In genomic region chr10:124654686-124655085, GRCh38 we compare ENCODE assay signal across 14 cellular contexts.
DNase-seq lines count a peak whose midpoint lies in the region; ATAC-seq, FAIRE-seq and TF ChIP-seq lines count a peak whose summit lies in the region.
"Had no signal": no experiment of that assay in that cellular context is flagged by ENCODE, and none has a peak within 500 bp of the region (broad histone marks: within the 10 kb centered on the region; RNA-seq: fewer than 3 reads in every experiment).

No MANE protein-coding gene starts in this region.

- no peak overlapping the region for H3K4me3 ChIP-seq in H1 (ENCODE audit: extremely low read depth in 1 of 4, insufficient read depth in 2 of 4, low read depth in 3 of 4, low read length in 4 of 4)
- H3K4me3 ChIP-seq in neutrophil (ENCODE audit: low read depth in 1 of 2, low read length in 1 of 2) = no peak overlapping the region
- H3K4me3 ChIP-seq in urinary bladder (ENCODE audit: low read depth, low read length) = no peak overlapping the region

- H3K14ac ChIP-seq in H1 (ENCODE audit: insufficient read length) = no peak overlapping the region

- H3K9me3 ChIP-seq in H1 (ENCODE audit: insufficient read depth in 2 of 2, low read depth in 1 of 2, low read length in 1 of 2) = no peaks in the 10 kb centered on the region
- no peaks in the 10 kb centered on the region for H3K9me3 ChIP-seq in neutrophil

- intact Hi-C loops in Right ventricle myocardium superior (cut with DNase I) = no loop called here
- intact Hi-C loops in cardiac septum (cut with DNase I) = no loop called here

- H3K4me2 ChIP-seq in H1 (ENCODE audit: insufficient read depth in 1 of 2, low read depth in 2 of 2, low read length in 2 of 2) = no peak overlapping the region

- H2BK120ac ChIP-seq in H1 (replicated peaks; ENCODE audit: low read depth, low read length) = no peak overlapping the region

- H3K27ac ChIP-seq in H1 (ENCODE audit: low read depth, low read length) = no peak overlapping the region
- peak overlapping the region; percentile 99 for H3K27ac ChIP-seq in neutrophil
- peak overlapping the region; percentile 11 for H3K27ac ChIP-seq in urinary bladder (ENCODE audit: low read depth)

- POLR2A ChIA-PET in H1 (lab: Charles Lee; ENCODE audit: partially characterized antibody) = interaction anchor here (2.0 kb wide), 1 partner anchor 9 kb away, joined by 5 read pairs; no protein-coding TSS in a partner anchor

- WGBS in H1 (ENCODE audit: extremely low coverage in 1 of 2, insufficient coverage in 1 of 2, insufficient read length in 1 of 2, insufficient replicate concordance in 2 of 2, low coverage in 1 of 2, low lambda C conversion rate in 2 of 2, missing lambda C conversion rate in 1 of 2), 2 experiments = 94% methylated on average over 7 of the region's 7 CpGs; no CpG with 5 or more reads in 1 of the 2 experiments
- 86% methylated on average over 7 of the region's 7 CpGs for WGBS in urinary bladder

- H3K9ac ChIP-seq in H1 (replicated peaks in 1 of 4; ENCODE audit: extremely low read depth in 1 of 4, low read depth in 3 of 4, low read length in 3 of 4) = no peak overlapping the region

- CTCF ChIA-PET in H1 (lab: Charles Lee; ENCODE audit: partially characterized antibody) = interaction anchor here (0.8 to 1.6 kb wide), 7 partner anchors 9 to 115 kb away, joined by 3 to 5 read pairs (median 4); no protein-coding TSS in a partner anchor

- peaks cover 0 to 9% of the 10 kb centered on the region in 2 experiments for H4K20me1 ChIP-seq in H1 (replicated peaks in 1 of 2; ENCODE audit: control insufficient read depth in 1 of 2, insufficient read depth in 2 of 2, low read length in 2 of 2)

- H2AFZ ChIP-seq in H1 (ENCODE audit: low read length) = no peak overlapping the region

- H3K4ac ChIP-seq in H1 (replicated peaks; ENCODE audit: insufficient read length, low read depth, low read length) = no peak overlapping the region

- TF ChIP-seq CTCF in H1 (IDR thresholded peaks at IDR 0.05; ENCODE audit: control extremely low read depth in 1 of 3, insufficient read depth in 1 of 3, low read depth in 1 of 3, low read length in 3 of 3) (no peak), neutrophil (IDR thresholded peaks at IDR 0.05) (no peak)

- peaks cover 4% of the 10 kb centered on the region for H3K79me1 ChIP-seq in H1 (ENCODE audit: low read depth, low read length)

- H3K79me2 ChIP-seq in H1 (ENCODE audit: control insufficient read depth in 1 of 2, insufficient read depth in 2 of 2, low read length in 2 of 2) = no peaks in the 10 kb centered on the region

- FAIRE-seq in H1 (lab: Jason Lieb, UNC) = no peak
- FAIRE-seq: GM12891 had no signal

- no peak overlapping the region for H3K18ac ChIP-seq in H1 (ENCODE audit: extremely low read depth, low read length)

- H2AK5ac ChIP-seq in H1 (ENCODE audit: low read depth, low read length) = no peak overlapping the region

- H2BK20ac ChIP-seq in H1 (ENCODE audit: low read length) = no peak overlapping the region

- no peak overlapping the region for H4K5ac ChIP-seq in H1 (ENCODE audit: insufficient read length, low read depth, low read length)

- H4K8ac ChIP-seq in H1 (ENCODE audit: extremely low read depth, insufficient read depth, low read length) = no peak overlapping the region

- H3K27me3 ChIP-seq in H1 (replicated peaks in 1 of 4; ENCODE audit: control insufficient read depth in 3 of 4, extremely low read depth in 1 of 4, insufficient read depth in 3 of 4, low read length in 3 of 4) = no peaks in the 10 kb centered on the region
- no peaks in the 10 kb centered on the region for H3K27me3 ChIP-seq in neutrophil

- 0 out of 2 replicates have a peak overlapping the region, but pooled peaks have one; percentile 5 for H2BK5ac ChIP-seq in H1 (ENCODE audit: low read depth, low read length)

- H3K56ac ChIP-seq in H1 (replicated peaks; ENCODE audit: insufficient read length, low read depth, low read length) = no peak overlapping the region

- no peak for TF ChIP-seq EP300 in H1 (IDR thresholded peaks at IDR 0.05; ENCODE audit: borderline replicate concordance in 1 of 2, low read depth in 2 of 2, low read length in 2 of 2)

- no peak for TF ChIP-seq POLR2A in H1 (IDR thresholded peaks at IDR 0.05; ENCODE audit: control extremely low read depth in 1 of 2, low read depth in 2 of 2, low read length in 2 of 2)

- H3K23ac ChIP-seq in H1 (ENCODE audit: insufficient read length) = no peak overlapping the region

- no peak overlapping the region for H4K91ac ChIP-seq in H1 (replicated peaks; ENCODE audit: insufficient read length, low read length)

- no peak overlapping the region for H2BK15ac ChIP-seq in H1 (ENCODE audit: low read length)

- DNase-seq in Right ventricle myocardium superior = peak; percentile 42
- no peak for DNase-seq in cardiac septum (ENCODE audit: low spot score)
- no peak for DNase-seq in H1 (ENCODE audit: low read depth in 1 of 2, low spot score in 2 of 2)
- DNase-seq in NCI-H82 treated with DMSO at 0.1 percent for 48 hours (lab: John Stamatoyannopoulos, UW; ENCODE audit: unreplicated experiment) = no peak
- no peak for DNase-seq in NOMO-1 treated with dmso at 0.1 percent for 144 hours (lab: John Stamatoyannopoulos, UW; ENCODE audit: unreplicated experiment)
- DNase-seq in AG08395 (ENCODE audit: low spot score) = no peak
- DNase-seq: activated CD4-positive, alpha-beta T cell treated with anti-CD3 and anti-CD28 coated beads, Interleukin-2, amount 10 ng/mL, durations not matched to agents 24 days and 14 days; activated gamma-delta T cell treated with Interleukin-2 at 50 U/mL for 16 hours; erythroblast; stimulated activated CD4-positive, alpha-beta T cell treated with anti-CD3 and anti-CD28 coated beads, Interleukin-2, amount 100 ng/mL, for 24 hours; T-helper 1 cell had no signal

- TF ChIP-seq RAD21 in H1 (IDR thresholded peaks at IDR 0.05 in 1 of 2, conservative IDR thresholded peaks at IDR 0.05 in 1 of 2; ENCODE audit: low read depth in 2 of 2, low read length in 2 of 2) = no peak

- no peak for ATAC-seq in Right ventricle myocardium superior (ENCODE audit: poor library complexity)

- no peaks in the 10 kb centered on the region for H3K23me2 ChIP-seq in H1 (ENCODE audit: low read depth, low read length)

- H3K36me3 ChIP-seq in H1 (ENCODE audit: control insufficient read depth in 2 of 4, insufficient read depth in 4 of 4, low read length in 3 of 4) (no peaks in the 10 kb centered on the region), neutrophil (no peaks in the 10 kb centered on the region), urinary bladder (ENCODE audit: insufficient read depth) (no peaks in the 10 kb centered on the region)

- peaks cover 0 to 21% (median 12%) of the 10 kb centered on the region in 4 experiments; a peak in 6 of 7 replicates for H3K4me1 ChIP-seq in H1 (replicated peaks in 1 of 4; ENCODE audit: control insufficient read depth in 3 of 4, insufficient read depth in 4 of 4, low read length in 3 of 4)
- peaks cover 75% of the 10 kb centered on the region in 2 experiments for H3K4me1 ChIP-seq in neutrophil (ENCODE audit: control insufficient read depth in 1 of 2, insufficient read depth in 1 of 2, low read depth in 1 of 2, low read length in 1 of 2)
- no peaks in the 10 kb centered on the region for H3K4me1 ChIP-seq in urinary bladder (ENCODE audit: insufficient read depth)

- H2BK12ac ChIP-seq in H1 (ENCODE audit: low read depth, low read length) = no peak overlapping the region

TF ChIP-seq in H1, 55 proteins besides CTCF, POLR2A, EP300 and RAD21:
- TF ChIP-seq NANOG (IDR thresholded peaks at IDR 0.05; ENCODE audit: insufficient read depth, low read depth, low read length, poor library complexity, severe bottlenecking) (no peak), GTF2F1 (IDR thresholded peaks at IDR 0.05; ENCODE audit: borderline replicate concordance, low read depth, low read length) (no peak), JUND (IDR thresholded peaks at IDR 0.05; ENCODE audit: low read length) (no peak), KDM5A (IDR thresholded peaks at IDR 0.05; ENCODE audit: low read length) (no peak), SP4 (IDR thresholded peaks at IDR 0.05; ENCODE audit: low read length) (no peak), BCL11A (IDR thresholded peaks at IDR 0.05; ENCODE audit: low read depth in 2 of 2, low read length in 2 of 2) (no peak), EGR1 (IDR thresholded peaks at IDR 0.05; ENCODE audit: borderline replicate concordance, low read depth, low read length) (no peak), KDM4A (IDR thresholded peaks at IDR 0.05; ENCODE audit: low read depth, low read length, severe bottlenecking) (no peak), USF2 (IDR thresholded peaks at IDR 0.05; ENCODE audit: low read length) (no peak), SAP30 (IDR thresholded peaks at IDR 0.05; ENCODE audit: insufficient read depth, insufficient replicate concordance, low read length) (no peak)
